In the genomic region with DNA sequence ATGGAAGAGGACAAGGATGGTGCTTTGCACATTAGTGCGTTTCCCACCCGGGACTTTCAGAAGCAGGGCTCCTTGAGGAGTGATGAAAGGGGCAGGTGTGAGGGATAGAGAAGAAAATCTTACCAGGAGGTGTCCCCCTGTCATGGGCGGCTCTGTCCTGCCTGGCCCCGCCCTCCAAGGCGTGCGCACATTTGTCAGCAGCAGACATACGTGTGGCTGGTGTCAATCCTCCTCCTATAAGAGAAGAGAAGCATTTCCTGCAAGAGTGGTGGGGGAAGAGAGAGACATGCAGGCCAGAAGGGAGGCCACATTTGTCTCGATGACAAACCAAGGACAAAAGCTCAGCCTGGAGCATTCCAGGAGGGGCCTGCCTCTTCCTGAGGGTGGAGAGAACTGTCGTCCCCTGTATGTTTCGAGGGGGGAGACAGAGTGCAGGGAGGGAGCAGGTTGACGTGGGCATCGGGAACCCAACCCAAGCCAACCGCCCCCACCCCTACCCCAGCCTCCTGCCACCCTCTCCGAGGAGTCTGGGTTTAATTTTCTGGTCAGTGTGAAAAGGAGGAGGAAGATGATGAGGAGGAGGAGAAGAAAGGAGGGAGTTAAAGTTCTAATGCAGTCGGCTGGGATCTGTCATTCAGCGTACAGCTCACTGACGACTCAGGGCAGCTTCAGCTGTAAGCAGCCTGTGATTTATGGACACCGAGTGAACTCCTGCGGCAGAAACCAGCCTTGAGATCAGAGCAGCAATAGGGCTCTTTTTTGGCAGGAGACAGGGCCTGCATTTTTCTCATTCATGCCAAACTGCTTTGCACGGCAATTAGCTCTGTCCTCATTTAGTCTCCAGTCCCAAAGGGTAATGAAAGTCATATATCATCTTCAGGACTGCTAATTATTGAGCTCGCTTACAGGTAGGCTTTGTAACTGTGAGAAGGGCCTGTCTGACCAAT, we compare ENCODE assay signal across 9 cellular contexts. TPM values are rescaled to one million over a fixed set of nuclear protein-coding genes. Genes with fewer than 3 reads are reported as not detected.
DNase-seq lines count a peak whose midpoint lies in the region; ATAC-seq, FAIRE-seq and TF ChIP-seq lines count a peak whose summit lies in the region.
"Had no signal": no experiment of that assay in that cellular context is flagged by ENCODE, and none has a peak within 500 bp of the region (broad histone marks: within the 10 kb centered on the region; RNA-seq: fewer than 3 reads in every experiment).

No MANE protein-coding gene starts in this region.

- H2BK120ac ChIP-seq in IMR-90 (ENCODE audit: low read depth, low read length) = peak overlapping the region; percentile 59

- peak overlapping the region; percentile 67; the same call in 1 of the 2 replicates for H3K27ac ChIP-seq in IMR-90 (ENCODE audit: insufficient read depth, low read length)
- no peak overlapping the region for H3K27ac ChIP-seq in K562 (ENCODE audit: extremely low read depth, low read depth, low read length)
- H3K27ac ChIP-seq in iPS-18a (ENCODE audit: low read length) = no peak overlapping the region

- H3K79me2 ChIP-seq in K562 (ENCODE audit: control insufficient read depth, insufficient read depth, low read length) = no peaks in the 10 kb centered on the region

- no peaks in the 10 kb centered on the region for H3K79me1 ChIP-seq in IMR-90 (ENCODE audit: low read depth in 1 of 2, low read length in 2 of 2)

- H3K23ac ChIP-seq in IMR-90 (ENCODE audit: low read depth, low read length) = peak overlapping the region; percentile 62; the same call in 1 of the 2 replicates

- H2AFZ ChIP-seq in IMR-90 (replicated peaks; ENCODE audit: low read length, poor library complexity) = peak overlapping the region; percentile 66
- H2AFZ ChIP-seq in K562 (ENCODE audit: low read depth, low read length) = peak overlapping the region; percentile 69

- H3K27me3 ChIP-seq in IMR-90 (ENCODE audit: control insufficient read depth, insufficient read depth, low read length) (peaks cover 8% of the 10 kb centered on the region), K562 (ENCODE audit: control insufficient read depth in 2 of 2, insufficient read depth in 2 of 2, low read length in 2 of 2) (peaks cover 28 to 50% of the 10 kb centered on the region in 2 experiments), iPS-18a (ENCODE audit: control insufficient read depth, insufficient read depth, low read length) (peaks cover 6% of the 10 kb centered on the region), skeletal muscle satellite cell (ENCODE audit: control insufficient read depth, insufficient read depth, low read length) (peaks cover 68% of the 10 kb centered on the region)
- H3K27me3 ChIP-seq: tibial nerve had no signal

- no peak for TF ChIP-seq EP300 in K562 (IDR thresholded peaks at IDR 0.05; ENCODE audit: low read length)

- H2BK15ac ChIP-seq in IMR-90 (ENCODE audit: low read depth, low read length) = 0 out of 3 replicates have a peak overlapping the region, but pooled peaks have one; percentile 14

- H2BK5ac ChIP-seq in IMR-90 (ENCODE audit: low read depth, low read length, poor library complexity, severe bottlenecking) = no peak overlapping the region

- POLR2A ChIA-PET in IMR-90 (lab: Charles Lee; ENCODE audit: unreplicated experiment) = no interaction called here
- POLR2A ChIA-PET in K562 (lab: Yijun Ruan, JAX) = interaction anchor here (1.4 kb wide), 1 partner anchor 15 kb away, joined by 3 read pairs; no protein-coding TSS in a partner anchor

- peak overlapping the region; percentile 36 for H4K91ac ChIP-seq in IMR-90 (ENCODE audit: insufficient read depth, low read depth, low read length)

- no peaks in the 10 kb centered on the region for H4K20me1 ChIP-seq in IMR-90 (ENCODE audit: insufficient read depth, low read length)
- H4K20me1 ChIP-seq in K562 (replicated peaks; ENCODE audit: control insufficient read depth, insufficient read depth, low read length) = no peaks in the 10 kb centered on the region

- TF ChIP-seq CTCF in IMR-90 (conservative IDR thresholded peaks at IDR 0.05; ENCODE audit: low read depth, low read length) = no peak
- no peak for TF ChIP-seq CTCF in K562 (IDR thresholded peaks at IDR 0.05 in 2 of 3, conservative IDR thresholded peaks at IDR 0.05 in 1 of 3; ENCODE audit: insufficient read depth in 2 of 3, low read depth in 1 of 3, low read length in 3 of 3)
- no peak for TF ChIP-seq CTCF in D721Med (IDR thresholded peaks at IDR 0.05; ENCODE audit: insufficient read depth, missing control alignments)

- peak overlapping the region; percentile 3 for H3K4me2 ChIP-seq in IMR-90 (ENCODE audit: low read depth, low read length)
- H3K4me2 ChIP-seq in K562 (ENCODE audit: insufficient read depth, low read length) = peak overlapping the region; percentile 54; the same call in 1 of the 2 replicates
- H3K4me2 ChIP-seq in skeletal muscle satellite cell (ENCODE audit: low read length) = peak overlapping the region; percentile 53

- TF ChIP-seq POLR2A in IMR-90 (IDR thresholded peaks at IDR 0.05; ENCODE audit: low read depth, low read length) (no peak), K562 (conservative IDR thresholded peaks at IDR 0.05) (no peak)

- TF ChIP-seq RAD21 in IMR-90 (IDR thresholded peaks at IDR 0.05; ENCODE audit: low read length) = no peak
- no peak for TF ChIP-seq RAD21 in K562 (CRISPR knock-in tag; conservative IDR thresholded peaks at IDR 0.05 in 1 of 2, IDR thresholded peaks at IDR 0.05 in 1 of 2)

- peaks cover 11% of the 10 kb centered on the region for H3K4me1 ChIP-seq in IMR-90 (ENCODE audit: control insufficient read depth, insufficient read depth, low read length)
- H3K4me1 ChIP-seq in K562 (replicated peaks in 1 of 2; ENCODE audit: control insufficient read depth in 2 of 2, insufficient read depth in 2 of 2, low read length in 2 of 2) = no peaks in the 10 kb centered on the region
- peaks cover 6% of the 10 kb centered on the region for H3K4me1 ChIP-seq in iPS-18a (ENCODE audit: control insufficient read depth, low read depth, low read length)
- peaks cover 7% of the 10 kb centered on the region for H3K4me1 ChIP-seq in skeletal muscle satellite cell (ENCODE audit: control insufficient read depth, insufficient read depth, low read length)

- H4K8ac ChIP-seq in IMR-90 (ENCODE audit: low read depth in 2 of 2, low read length in 2 of 2) = peak overlapping the region in 1 of 2 experiments; percentile 45; a peak in 2 of 4 replicates

- H3K36me3 ChIP-seq in IMR-90 (ENCODE audit: control insufficient read depth, insufficient read depth, low read length) (no peaks in the 10 kb centered on the region), K562 (ENCODE audit: control insufficient read depth, insufficient read depth, low read length) (no peaks in the 10 kb centered on the region), iPS-18a (ENCODE audit: control insufficient read depth, low read depth, low read length) (no peaks in the 10 kb centered on the region), skeletal muscle satellite cell (ENCODE audit: insufficient read depth, low read length) (no peaks in the 10 kb centered on the region)
- H3K36me3 ChIP-seq: tibial nerve had no signal

- CTCF ChIA-PET in IMR-90 (lab: Yijun Ruan, JAX) = interaction anchor here (1.0 kb wide), 1 partner anchor 48 kb away, joined by 3 read pairs; the partner anchor contains the start of gene COMTD1
- CTCF ChIA-PET in K562 (lab: Yijun Ruan, JAX; ENCODE audit: low intra/inter-chr PET ratio) = no interaction called here

- no peak overlapping the region for H2AK9ac ChIP-seq in IMR-90 (replicated peaks; ENCODE audit: low read depth, low read length, poor library complexity)

- peak overlapping the region; percentile 23; the same call in 1 of the 2 replicates for H2AK5ac ChIP-seq in IMR-90 (ENCODE audit: low read depth, low read length)

- FAIRE-seq in K562 (lab: Jason Lieb, UNC) (peak; percentile 19), D721Med (lab: Jason Lieb, UNC) (no peak)

- peak; percentile 74 for DNase-seq in IMR-90
- peak in 1 of 4 experiments; percentile 29 for DNase-seq in K562 (ENCODE audit: extremely low read depth in 1 of 4, low spot score in 3 of 4)
- DNase-seq in putamen (ENCODE audit: low spot score) = no peak
- no peak for DNase-seq in D721Med (ENCODE audit: insufficient read length, low spot score)
- DNase-seq in KBM-7 = no peak

- H3K9me3 ChIP-seq in IMR-90 (ENCODE audit: control insufficient read depth, insufficient read depth, low read length) (peaks cover 2% of the 10 kb centered on the region; the same call in 1 of the 2 replicates), K562 (replicated peaks; ENCODE audit: control insufficient read depth, insufficient read depth, low read depth, low read length) (peaks cover 2% of the 10 kb centered on the region; the same call in 1 of the 2 replicates), iPS-18a (ENCODE audit: control insufficient read depth, low read depth, low read length) (no peaks in the 10 kb centered on the region), skeletal muscle satellite cell (replicated peaks; ENCODE audit: low read length) (no peaks in the 10 kb centered on the region)
- H3K9me3 ChIP-seq: tibial nerve had no signal

- H2BK20ac ChIP-seq in IMR-90 (ENCODE audit: low read depth, low read length) = peak overlapping the region; percentile 73

- peak overlapping the region; percentile 50 for H3K4ac ChIP-seq in IMR-90 (ENCODE audit: low read depth, low read length)

- H3K9me1 ChIP-seq in IMR-90 (ENCODE audit: insufficient read depth, low read length) (no peaks in the 10 kb centered on the region), K562 (ENCODE audit: control insufficient read depth, insufficient read depth, low read length) (no peaks in the 10 kb centered on the region)

- peak overlapping the region; percentile 21; the same call in 1 of the 2 replicates for H3K18ac ChIP-seq in IMR-90 (ENCODE audit: low read depth, low read length)

- H3K14ac ChIP-seq in IMR-90 (replicated peaks; ENCODE audit: low read depth, low read length) = peak overlapping the region; percentile 50; the same call in 1 of the 2 replicates

- H3K56ac ChIP-seq in IMR-90 (ENCODE audit: extremely low read depth, insufficient read depth, low read length) = no peak overlapping the region

- peak overlapping the region; percentile 19; the same call in 1 of the 2 replicates for H4K5ac ChIP-seq in IMR-90 (ENCODE audit: low read depth, low read length)

- intact Hi-C loops in IMR-90 (cut with micrococcal nuclease) = no loop called here
- intact Hi-C loops in K562 (cut with micrococcal nuclease) = no loop called here

- dilution Hi-C loops in IMR-90 (cut with HindIII; ENCODE audit: low sequenced_read_pairs, unreplicated experiment) = no loop called here

- ATAC-seq in IMR-90 (ENCODE audit: low read depth) (peak; percentile 83), K562 (peak; percentile 84), GM18867 (IDR thresholded peaks at IDR 0.05; ENCODE audit: unreplicated experiment) (no peak)

- no TSS peak for BruUV-seq in IMR-90 (replicated peaks; lab: Mats Ljungman, UMichigan)
- BruUV-seq in K562 (replicated peaks; lab: Mats Ljungman, UMichigan) = no TSS peak

- in situ Hi-C loops in IMR-90 (cut with MboI; ENCODE audit: low sequenced_read_pairs) (no loop called here), K562 (cut with MboI) (no loop called here), KBM-7 (cut with MboI; ENCODE audit: low pct_unique_long_range_greater_than_20kb, low sequenced_read_pairs) (no loop called here)

- WGBS in IMR-90 (ENCODE audit: extremely low coverage in 2 of 2, insufficient read length in 1 of 2), 2 experiments = 0% methylated on average over 5 of the region's 21 CpGs; no CpG with 5 or more reads in 1 of the 2 experiments
- WGBS in K562 (ENCODE audit: insufficient coverage, low coverage, missing lambda C conversion rate) = 3% methylated on average over 20 of the region's 21 CpGs

- H3K4me3 ChIP-seq in IMR-90 (ENCODE audit: insufficient read depth, low read depth, low read length) (no peak overlapping the region), K562 (no peak overlapping the region), iPS-18a (ENCODE audit: low read length) (peak overlapping the region; percentile 72), skeletal muscle satellite cell (ENCODE audit: low read length) (no peak overlapping the region)
- H3K4me3 ChIP-seq: tibial nerve had no signal

- peak overlapping the region; percentile 24; the same call in 1 of the 2 replicates for H3K9ac ChIP-seq in IMR-90 (ENCODE audit: low read depth, low read length)
- no peak overlapping the region for H3K9ac ChIP-seq in K562 (ENCODE audit: insufficient read depth in 1 of 2, low read depth in 2 of 2, low read length in 2 of 2)
- no peak overlapping the region for H3K9ac ChIP-seq in iPS-18a (ENCODE audit: low read length)
- no peak overlapping the region for H3K9ac ChIP-seq in skeletal muscle satellite cell (ENCODE audit: low read depth, low read length)

RNA-seq across cellular contexts. Expression of gene COMTD1, which starts 47.7 kb away (rescaled TPM):
- total RNA-seq in IMR-90 (2012; rRNA removed) (1.4 and 1.6 TPM in 2 replicates), K562 (2014; rRNA removed) (112 and 115 TPM in 2 replicates), K562 (2014; rRNA removed; fragmentation: Illumina TruSeq; extraction: Trizol) (3.2 and 5.0 TPM in 2 replicates), K562 (2015; rRNA removed; fragmentation: Illumina TruSeq; extraction: Trizol) (18.5 and 21.3 TPM in 2 replicates), K562 (2021) (79.9 and 82.9 TPM in 2 replicates)
- polyA plus RNA-seq in IMR-90 (2012; rRNA removed) (6.4 and 9.5 TPM in 2 replicates), K562 (2011; rRNA removed) (13.7 and 19.5 TPM in 2 replicates), K562 (2014; fragmentation: Illumina TruSeq; extraction: Trizol) (4.0 and 11.3 TPM in 2 replicates), K562 (2014; fragmentation: Nextera tagmentation; extraction: Ambion mirVana) (1 to 10 TPM in 1 of 2 experiments, under 1 TPM in 1; 0.41 to 1.4 TPM), K562 (2014; rRNA removed) (89.4 and 98.3 TPM in 2 replicates)
- 10.7 and 12.1 TPM in 2 replicates for polyA plus RNA-seq in IMR-90 (2012; cell fraction: cytosol; rRNA removed)
- polyA plus RNA-seq in IMR-90 (2012; cell fraction: nucleus; rRNA removed; ENCODE audit: low replicate concordance) = 22.0 and 64.6 TPM in 2 replicates
- total RNA-seq in K562 (2011; cell fraction: chromatin; rRNA removed; ENCODE audit: low replicate concordance) = 9.9 and 40.2 TPM in 2 replicates
- total RNA-seq in K562 (2011; cell fraction: nucleolus; rRNA removed) = 75.5 and 100 TPM in 2 replicates
- total RNA-seq in K562 (2011; cell fraction: nucleoplasm; rRNA removed) = 30.5 and 32.2 TPM in 2 replicates
- polyA plus RNA-seq in K562 (2011; cell fraction: cytosol; rRNA removed) = 22.6 and 106 TPM in 2 replicates
- polyA plus RNA-seq in K562 (2011; cell fraction: nucleus; rRNA removed) = 73.7 and 157 TPM in 2 replicates
- polyA plus RNA-seq in K562 (2012) = 39.2 and 59.3 TPM in 2 replicates
- polyA minus RNA-seq in K562 (2011; rRNA and poly(A)+ RNA removed) = 1.0 and 2.8 TPM in 2 replicates
- polyA minus RNA-seq in K562 (2011; cell fraction: cytosol; rRNA and poly(A)+ RNA removed) = 9.5 and 13.7 TPM in 2 replicates
- polyA minus RNA-seq in K562 (2011; cell fraction: nucleus; rRNA and poly(A)+ RNA removed) = 17.2 and 17.6 TPM in 2 replicates
- 9.6 and 11.6 TPM in 2 replicates for total RNA-seq in skeletal muscle satellite cell (2012; rRNA removed)

Comparison
In these comparisons a context has a peak if more than half of its experiments do, and no peak if none do; other contexts are left out.
1. H3K4me2 ChIP-seq: peak in every context shown above with its lines; median percentile 54 in K562; 53 in skeletal muscle satellite cell; 3 in IMR-90.